8 cellular contexts compared by ENCODE assay signal in genomic region chr11:14520086-14520901, GRCh38. TPM values are rescaled to one million over a fixed set of nuclear protein-coding genes. Genes with fewer than 3 reads are reported as not detected.
DNase-seq lines count a peak whose midpoint lies in the region; ATAC-seq, FAIRE-seq and TF ChIP-seq lines count a peak whose summit lies in the region.

TSS of gene PSMA1 (minus strand) at chr11:14520386. CDS start at chr11:14520299, 87 bp downstream.

- dilution Hi-C loops in endothelial cell of umbilical vein (cut with MboI; ENCODE audit: extremely low pct_ligation_motif_present, low sequenced_read_pairs), result no loop called here

- intact Hi-C loops in endothelial cell of umbilical vein (cut with micrococcal nuclease), result loop anchor here (1.0 to 5.0 kb wide), 4 partner anchors 21 to 387 kb away; partner anchors contain the start of gene COPB1

- POLR2A ChIA-PET in endothelial cell of umbilical vein (lab: Charles Lee), result interaction anchor here (0.6 kb wide), 1 partner anchor 63 kb away, joined by 6 read pairs; no protein-coding TSS in a partner anchor

- H3K27me3 ChIP-seq in OCI-LY3 (ENCODE audit: low read depth, low read length) (no peaks in the 10 kb centered on the region), endothelial cell of umbilical vein (ENCODE audit: control insufficient read depth in 2 of 2, insufficient read depth in 2 of 2, low read length in 2 of 2) (no peaks in the 10 kb centered on the region)

- H3K27ac ChIP-seq in OCI-LY3 (ENCODE audit: low read length) (peak within 1 kb of the TSS; percentile 72), endothelial cell of umbilical vein (ENCODE audit: insufficient read depth, low read depth, low read length) (peak within 1 kb of the TSS; percentile 97)

- H3K9ac ChIP-seq in OCI-LY3 (ENCODE audit: low read length) (peak within 1 kb of the TSS; percentile 95), endothelial cell of umbilical vein (replicated peaks; ENCODE audit: extremely low read depth, insufficient read depth, low read length) (peak within 1 kb of the TSS; percentile 99)

- no peak for TF ChIP-seq CTCF in D721Med (IDR thresholded peaks at IDR 0.05; ENCODE audit: insufficient read depth, missing control alignments)
- no peak for TF ChIP-seq CTCF in OCI-LY3 (IDR thresholded peaks at IDR 0.05; ENCODE audit: low read depth, low read length)
- no peak for TF ChIP-seq CTCF in endothelial cell of umbilical vein (IDR thresholded peaks at IDR 0.05; ENCODE audit: extremely low read depth in 1 of 2, insufficient read depth in 1 of 2, low read depth in 1 of 2, low read length in 2 of 2)

- CTCF ChIA-PET in endothelial cell of umbilical vein (lab: Charles Lee), result interaction anchor here (0.9 to 1.7 kb wide), 4 partner anchors 32 to 388 kb away, joined by 3 to 8 read pairs (median 4); no protein-coding TSS in a partner anchor

- FAIRE-seq in D721Med (lab: Jason Lieb, UNC), result no peak
- peak; percentile 96 for FAIRE-seq in endothelial cell of umbilical vein (lab: Jason Lieb, UNC)

- H2AFZ ChIP-seq in OCI-LY3 (ENCODE audit: low read depth, low read length) (peak within 1 kb of the TSS; percentile 89), endothelial cell of umbilical vein (ENCODE audit: low read depth, low read length) (peak within 1 kb of the TSS; percentile 100)

- ATAC-seq in GM21515 (IDR thresholded peaks at IDR 0.05; ENCODE audit: unreplicated experiment), result peak; percentile 93

- no peaks in the 10 kb centered on the region for H3K9me1 ChIP-seq in endothelial cell of umbilical vein (replicated peaks; ENCODE audit: control insufficient read depth, extremely low read depth, insufficient read depth, low read length)

- H3K79me2 ChIP-seq in OCI-LY3 (ENCODE audit: low read length) (peaks cover 41% of the 10 kb centered on the region), endothelial cell of umbilical vein (ENCODE audit: control insufficient read depth, insufficient read depth, low read length) (peaks cover 28% of the 10 kb centered on the region)

- H3K36me3 ChIP-seq in OCI-LY3 (replicated peaks; ENCODE audit: low read depth, low read length) (peaks cover 14% of the 10 kb centered on the region), endothelial cell of umbilical vein (ENCODE audit: control insufficient read depth in 2 of 2, extremely low read depth in 1 of 2, insufficient read depth in 2 of 2, low read length in 2 of 2) (peaks cover 4 to 12% of the 10 kb centered on the region in 2 experiments)

- peak; percentile 88 for TF ChIP-seq POLR2A in endothelial cell of umbilical vein (IDR thresholded peaks at IDR 0.05; ENCODE audit: low read depth, low read length)

- H3K4me3 ChIP-seq in OCI-LY3 (ENCODE audit: low read length), result peak within 1 kb of the TSS; percentile 94
- peak within 1 kb of the TSS; percentile 86 to 97 (median 88) for H3K4me3 ChIP-seq in endothelial cell of umbilical vein (replicated peaks in 1 of 3; ENCODE audit: insufficient read depth in 1 of 3, low read depth in 1 of 3, low read length in 3 of 3)

- H3K4me2 ChIP-seq in OCI-LY3 (ENCODE audit: low read length) (peak within 1 kb of the TSS; percentile 93), endothelial cell of umbilical vein (ENCODE audit: insufficient read depth, low read length) (peak within 1 kb of the TSS; percentile 100)

- H3K9me3 ChIP-seq in OCI-LY3 (ENCODE audit: insufficient read depth, low read length) (no peaks in the 10 kb centered on the region), endothelial cell of umbilical vein (replicated peaks; ENCODE audit: control insufficient read depth, insufficient read depth, low read length) (no peaks in the 10 kb centered on the region)

- DNase-seq in D721Med (ENCODE audit: insufficient read length, low spot score) (peak; percentile 45), HuH-7 (ENCODE audit: low spot score) (peak; percentile 61), endothelial cell of umbilical vein (ENCODE audit: low read depth, low spot score) (peak; percentile 98), middle frontal gyrus (ENCODE audit: extremely low spot score, low spot score) (peak; percentile 90)
- peak; percentile 93 for DNase-seq in activated CD8-positive, alpha-beta memory T cell treated with anti-CD3 and anti-CD28 coated beads, Interleukin-2, amount 50 U/mL, for 48 hours
- DNase-seq in stimulated activated CD8-positive, alpha-beta memory T cell treated with anti-CD3 and anti-CD28 coated beads, Interleukin-2, amount 100 ng/mL, for 48 hours (ENCODE audit: low read depth in 2 of 2), result peak; percentile 80 to 90

- no TSS peak for BruUV-seq in endothelial cell of umbilical vein (replicated peaks; lab: Mats Ljungman, UMichigan)

- H4K20me1 ChIP-seq in OCI-LY3 (ENCODE audit: insufficient read depth, low read length) (no peaks in the 10 kb centered on the region), endothelial cell of umbilical vein (replicated peaks; ENCODE audit: control insufficient read depth, extremely low read depth, insufficient read depth, low read length) (peaks cover 3% of the 10 kb centered on the region)

- H3K4me1 ChIP-seq in OCI-LY3 (ENCODE audit: low read length) (peaks cover 11% of the 10 kb centered on the region), endothelial cell of umbilical vein (ENCODE audit: control insufficient read depth, extremely low read depth, insufficient read depth, low read length) (peaks cover 15% of the 10 kb centered on the region)

TF ChIP-seq in endothelial cell of umbilical vein, 7 proteins besides CTCF, POLR2A, EP300 and RAD21:
- TF ChIP-seq JUN (IDR thresholded peaks at IDR 0.05; ENCODE audit: borderline replicate concordance, insufficient read depth, insufficient read length, low read depth) (no peak), MYC (IDR thresholded peaks at IDR 0.05; ENCODE audit: low read depth, low read length) (no peak), GATA2 (IDR thresholded peaks at IDR 0.05; ENCODE audit: insufficient read depth, insufficient read length, low read depth, low read length) (peak; percentile 73), FOS (IDR thresholded peaks at IDR 0.05; ENCODE audit: borderline replicate concordance, insufficient read depth, low read length) (peak; percentile 22), EZH2 (IDR thresholded peaks at IDR 0.05; ENCODE audit: borderline replicate concordance, low read depth, low read length, severe bottlenecking) (no peak), POLR2AphosphoS5 (IDR thresholded peaks at IDR 0.05; ENCODE audit: insufficient read depth, low read depth, low read length) (peak; percentile 89), MAX (IDR thresholded peaks at IDR 0.05; ENCODE audit: insufficient read depth, insufficient read length) (no peak)
TF ChIP-seq in endothelial cell of umbilical vein: peak in this region for 3.

RNA-seq across cellular contexts. Expression of gene PSMA1, which starts in this region (rescaled TPM):
- 194 and 203 TPM in 2 replicates for total RNA-seq in endothelial cell of umbilical vein
- polyA plus RNA-seq in endothelial cell of umbilical vein, result 185 and 220 TPM in 2 replicates
- polyA plus RNA-seq in endothelial cell of umbilical vein (2011; cell fraction: cytosol; rRNA removed), result 178 and 179 TPM in 2 replicates
- 417 and 556 TPM in 2 replicates for polyA plus RNA-seq in endothelial cell of umbilical vein (2011; cell fraction: nucleus; rRNA removed)
- 237 and 350 TPM in 2 replicates for polyA plus RNA-seq in endothelial cell of umbilical vein (2012)
- 135 and 144 TPM in 2 replicates for polyA minus RNA-seq in endothelial cell of umbilical vein
- 90.4 TPM for polyA minus RNA-seq in endothelial cell of umbilical vein (2011; cell fraction: cytosol; rRNA and poly(A)+ RNA removed)
- polyA minus RNA-seq in endothelial cell of umbilical vein (2011; cell fraction: nucleus; rRNA and poly(A)+ RNA removed), result 56.7 and 88.4 TPM in 2 replicates

Comparison
In these comparisons a context has a peak if more than half of its experiments do, and no peak if none do; other contexts are left out.
1. Peak in every context shown above with its lines: DNase-seq, ATAC-seq, H3K4me3 ChIP-seq and H3K27ac ChIP-seq.
2. DNase-seq: peak in every context shown above with its lines; median percentile 98 in endothelial cell of umbilical vein; 93 in activated CD8-positive, alpha-beta memory T cell treated with anti-CD3 and anti-CD28 coated beads, Interleukin-2, amount 50 U/mL, for 48 hours; 90 in middle frontal gyrus; 85 in stimulated activated CD8-positive, alpha-beta memory T cell treated with anti-CD3 and anti-CD28 coated beads, Interleukin-2, amount 100 ng/mL, for 48 hours; 61 in HuH-7; 45 in D721Med.